Comparison of ENCODE assay signal across 1 cellular context in the genomic region with DNA sequence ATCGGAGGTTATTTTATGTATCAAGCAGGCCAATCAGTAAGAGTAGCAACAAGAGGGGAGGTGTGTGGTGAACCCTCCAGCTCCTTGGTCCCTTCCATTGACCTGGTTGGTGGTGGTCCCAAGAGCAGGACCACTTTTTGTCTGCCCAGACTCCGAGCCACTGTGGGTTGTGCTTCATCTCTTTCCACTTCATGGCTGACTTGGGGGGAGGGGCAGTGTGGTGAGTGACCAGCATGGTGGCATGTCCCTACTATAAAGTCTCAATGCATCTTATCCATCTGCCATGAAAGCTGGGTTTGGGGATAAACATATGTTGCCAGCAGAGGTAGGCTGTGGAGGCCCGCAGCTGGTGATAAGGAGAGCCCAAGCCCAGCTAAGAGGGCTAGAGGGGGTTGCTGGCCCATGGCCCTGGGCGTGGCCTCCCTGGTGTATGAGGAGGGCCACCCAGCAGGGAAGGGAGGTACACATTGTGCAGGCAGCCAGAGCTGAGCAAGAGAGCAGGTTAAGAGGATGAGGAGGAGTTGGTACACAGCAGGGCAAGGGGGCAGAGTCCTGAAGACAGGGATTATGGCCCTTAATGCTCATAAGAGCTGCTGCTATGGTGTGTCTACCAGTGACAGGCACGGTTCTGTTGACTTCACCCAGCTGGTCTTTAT.
TF ChIP-seq lines count a peak whose summit lies in the region.

No MANE protein-coding gene starts in this region.

TF ChIP-seq in GM12878, 131 proteins besides CTCF, POLR2A, EP300 and RAD21:
- TF ChIP-seq RAD51 (IDR thresholded peaks at IDR 0.05) (no peak), POLR2AphosphoS5 (IDR thresholded peaks at IDR 0.05; ENCODE audit: low read length) (peak; percentile 31; the same call in 1 of the 2 replicates)
